Comparison of ENCODE assay signal across 2 cellular contexts in genomic region chr22:32794449-32795213, GRCh38.
TF ChIP-seq lines count a peak whose summit lies in the region.

No MANE protein-coding gene starts in this region.

TF ChIP-seq in SK-N-SH, 30 proteins besides CTCF, POLR2A, EP300 and RAD21 (continued from another document):
- no peak for TF ChIP-seq NRF1 (IDR thresholded peaks at IDR 0.05; ENCODE audit: low read depth, low read length)
TF ChIP-seq in SK-N-SH: peak in this region for 0.

TF ChIP-seq in SK-N-SH treated with all-trans-retinoic acid at 6 μM for 48 hours, 23 proteins besides CTCF, POLR2A, EP300 and RAD21 (continued from another document):
- no peak for TF ChIP-seq POU6F1 (CRISPR knock-in tag; IDR thresholded peaks at IDR 0.05; ENCODE audit: borderline replicate concordance, low read depth)
